In the genomic region with DNA sequence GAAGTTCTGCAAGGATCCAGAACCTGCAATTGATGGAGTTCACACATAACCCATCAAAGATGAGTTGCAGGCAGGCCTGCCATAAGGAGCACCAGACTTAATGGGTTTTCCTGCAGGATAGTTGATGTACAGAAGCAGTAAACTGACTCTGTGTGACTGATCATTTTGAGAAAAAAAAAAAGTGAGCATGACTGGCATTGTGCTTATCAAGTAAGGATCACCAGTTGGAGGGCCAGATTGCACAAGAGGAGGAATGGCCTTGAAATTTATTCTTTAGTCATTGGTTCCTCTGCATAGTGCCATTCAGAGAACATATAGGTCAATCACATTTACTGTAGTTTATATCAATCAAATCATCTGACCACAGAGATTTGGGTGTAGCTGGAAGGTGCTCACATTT, we compare ENCODE assay signal across 1 cellular context.
A peak's percentile ranks its signal among the peaks of the same experiment; 100 is the strongest.
TF ChIP-seq lines count a peak whose summit lies in the region.

No MANE protein-coding gene starts in this region.

TF ChIP-seq in HepG2, 621 proteins besides CTCF, POLR2A, EP300 and RAD21 (continued from another document and continues in another):
- TF ChIP-seq, protein P1, sequence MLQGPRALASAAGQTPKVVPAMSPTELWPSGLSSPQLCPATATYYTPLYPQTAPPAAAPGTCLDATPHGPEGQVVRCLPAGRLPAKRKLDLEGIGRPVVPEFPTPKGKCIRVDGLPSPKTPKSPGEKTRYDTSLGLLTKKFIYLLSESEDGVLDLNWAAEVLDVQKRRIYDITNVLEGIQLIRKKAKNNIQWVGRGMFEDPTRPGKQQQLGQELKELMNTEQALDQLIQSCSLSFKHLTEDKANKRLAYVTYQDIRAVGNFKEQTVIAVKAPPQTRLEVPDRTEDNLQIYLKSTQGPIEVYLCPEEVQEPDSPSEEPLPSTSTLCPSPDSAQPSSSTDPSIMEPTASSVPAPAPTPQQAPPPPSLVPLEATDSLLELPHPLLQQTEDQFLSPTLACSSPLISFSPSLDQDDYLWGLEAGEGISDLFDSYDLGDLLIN (CRISPR knock-in tag; IDR thresholded peaks at IDR 0.05; ENCODE audit: borderline replicate concordance) = no peak
- TF ChIP-seq NR2F1 (CRISPR knock-in tag; IDR thresholded peaks at IDR 0.05) (no peak), HNRNPLL (IDR thresholded peaks at IDR 0.05; ENCODE audit: low read depth, low read length, poor library complexity, severe bottlenecking) (no peak), REXO4 (CRISPR knock-in tag; IDR thresholded peaks at IDR 0.05; ENCODE audit: borderline replicate concordance) (no peak), POLR2G (IDR thresholded peaks at IDR 0.05; ENCODE audit: low read depth, low read length) (no peak), ZNF768 (CRISPR knock-in tag; IDR thresholded peaks at IDR 0.05) (no peak), ZNF383 (CRISPR knock-in tag; IDR thresholded peaks at IDR 0.05; ENCODE audit: borderline replicate concordance) (no peak), ZNF562 (CRISPR knock-in tag; IDR thresholded peaks at IDR 0.05; ENCODE audit: borderline replicate concordance) (no peak), ZNF577 (CRISPR knock-in tag; IDR thresholded peaks at IDR 0.05; ENCODE audit: borderline replicate concordance, low read depth) (no peak), MIER3 (CRISPR knock-in tag; IDR thresholded peaks at IDR 0.05; ENCODE audit: borderline replicate concordance) (0 out of 2 replicates have a peak, but pooled peaks have one; percentile 44), CEBPG (CRISPR knock-in tag; IDR thresholded peaks at IDR 0.05) (peak; percentile 73), ZNF777 (CRISPR knock-in tag; IDR thresholded peaks at IDR 0.05) (no peak), ZZZ3 (CRISPR knock-in tag; IDR thresholded peaks at IDR 0.05; ENCODE audit: borderline replicate concordance) (no peak), ZBTB42 (CRISPR knock-in tag; IDR thresholded peaks at IDR 0.05) (no peak), ZNF280D (CRISPR knock-in tag; IDR thresholded peaks at IDR 0.05) (no peak), TRIM24 (CRISPR knock-in tag; IDR thresholded peaks at IDR 0.05) (no peak), ATM (IDR thresholded peaks at IDR 0.05; ENCODE audit: borderline replicate concordance) (no peak), PCBP1 (IDR thresholded peaks at IDR 0.05; ENCODE audit: borderline replicate concordance, low read depth, low read length) (no peak), PLRG1 (conservative IDR thresholded peaks at IDR 0.05) (no peak), MIER2 (CRISPR knock-in tag; IDR thresholded peaks at IDR 0.05) (no peak), SP2 (CRISPR knock-in tag; IDR thresholded peaks at IDR 0.05) (no peak), FOSL2 (CRISPR knock-in tag; IDR thresholded peaks at IDR 0.05) (peak; percentile 36; the same call in 1 of the 2 replicates), GPBP1L1 (CRISPR knock-in tag; IDR thresholded peaks at IDR 0.05) (no peak), MAFG (CRISPR knock-in tag; IDR thresholded peaks at IDR 0.05) (no peak), ATAD3A (CRISPR knock-in tag; IDR thresholded peaks at IDR 0.05) (no peak), ZSCAN29 (CRISPR knock-in tag; conservative IDR thresholded peaks at IDR 0.05) (no peak), ZNF780A (CRISPR knock-in tag; IDR thresholded peaks at IDR 0.05) (no peak), MATR3 (CRISPR knock-in tag; IDR thresholded peaks at IDR 0.05) (no peak), FOXO1 (CRISPR knock-in tag; IDR thresholded peaks at IDR 0.05) (no peak), ZSCAN25 (CRISPR knock-in tag; IDR thresholded peaks at IDR 0.05) (no peak), FUBP1 (CRISPR knock-in tag; IDR thresholded peaks at IDR 0.05; ENCODE audit: borderline replicate concordance) (no peak), ZSCAN22 (CRISPR knock-in tag; IDR thresholded peaks at IDR 0.05) (no peak), MAF1 (CRISPR knock-in tag; IDR thresholded peaks at IDR 0.05; ENCODE audit: borderline replicate concordance) (no peak), PHF21A (CRISPR knock-in tag; IDR thresholded peaks at IDR 0.05) (no peak), SNAPC4 (CRISPR knock-in tag; IDR thresholded peaks at IDR 0.05) (no peak)
- TF ChIP-seq, protein P2, sequence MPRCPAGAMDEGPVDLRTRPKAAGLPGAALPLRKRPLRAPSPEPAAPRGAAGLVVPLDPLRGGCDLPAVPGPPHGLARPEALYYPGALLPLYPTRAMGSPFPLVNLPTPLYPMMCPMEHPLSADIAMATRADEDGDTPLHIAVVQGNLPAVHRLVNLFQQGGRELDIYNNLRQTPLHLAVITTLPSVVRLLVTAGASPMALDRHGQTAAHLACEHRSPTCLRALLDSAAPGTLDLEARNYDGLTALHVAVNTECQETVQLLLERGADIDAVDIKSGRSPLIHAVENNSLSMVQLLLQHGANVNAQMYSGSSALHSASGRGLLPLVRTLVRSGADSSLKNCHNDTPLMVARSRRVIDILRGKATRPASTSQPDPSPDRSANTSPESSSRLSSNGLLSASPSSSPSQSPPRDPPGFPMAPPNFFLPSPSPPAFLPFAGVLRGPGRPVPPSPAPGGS (CRISPR knock-in tag; IDR thresholded peaks at IDR 0.05) = no peak
- TF ChIP-seq, protein P3, sequence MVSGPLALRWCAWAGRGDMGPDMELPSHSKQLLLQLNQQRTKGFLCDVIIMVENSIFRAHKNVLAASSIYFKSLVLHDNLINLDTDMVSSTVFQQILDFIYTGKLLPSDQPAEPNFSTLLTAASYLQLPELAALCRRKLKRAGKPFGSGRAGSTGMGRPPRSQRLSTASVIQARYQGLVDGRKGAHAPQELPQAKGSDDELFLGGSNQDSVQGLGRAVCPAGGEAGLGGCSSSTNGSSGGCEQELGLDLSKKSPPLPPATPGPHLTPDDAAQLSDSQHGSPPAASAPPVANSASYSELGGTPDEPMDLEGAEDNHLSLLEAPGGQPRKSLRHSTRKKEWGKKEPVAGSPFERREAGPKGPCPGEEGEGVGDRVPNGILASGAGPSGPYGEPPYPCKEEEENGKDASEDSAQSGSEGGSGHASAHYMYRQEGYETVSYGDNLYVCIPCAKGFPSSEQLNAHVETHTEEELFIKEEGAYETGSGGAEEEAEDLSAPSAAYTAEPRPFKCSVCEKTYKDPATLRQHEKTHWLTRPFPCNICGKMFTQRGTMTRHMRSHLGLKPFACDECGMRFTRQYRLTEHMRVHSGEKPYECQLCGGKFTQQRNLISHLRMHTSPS (CRISPR knock-in tag; IDR thresholded peaks at IDR 0.05; ENCODE audit: low read depth) = no peak
- TF ChIP-seq, protein P4, sequence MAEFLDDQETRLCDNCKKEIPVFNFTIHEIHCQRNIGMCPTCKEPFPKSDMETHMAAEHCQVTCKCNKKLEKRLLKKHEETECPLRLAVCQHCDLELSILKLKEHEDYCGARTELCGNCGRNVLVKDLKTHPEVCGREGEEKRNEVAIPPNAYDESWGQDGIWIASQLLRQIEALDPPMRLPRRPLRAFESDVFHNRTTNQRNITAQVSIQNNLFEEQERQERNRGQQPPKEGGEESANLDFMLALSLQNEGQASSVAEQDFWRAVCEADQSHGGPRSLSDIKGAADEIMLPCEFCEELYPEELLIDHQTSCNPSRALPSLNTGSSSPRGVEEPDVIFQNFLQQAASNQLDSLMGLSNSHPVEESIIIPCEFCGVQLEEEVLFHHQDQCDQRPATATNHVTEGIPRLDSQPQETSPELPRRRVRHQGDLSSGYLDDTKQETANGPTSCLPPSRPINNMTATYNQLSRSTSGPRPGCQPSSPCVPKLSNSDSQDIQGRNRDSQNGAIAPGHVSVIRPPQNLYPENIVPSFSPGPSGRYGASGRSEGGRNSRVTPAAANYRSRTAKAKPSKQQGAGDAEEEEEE (CRISPR knock-in tag; IDR thresholded peaks at IDR 0.05; ENCODE audit: borderline replicate concordance) = no peak
- TF ChIP-seq, protein P5, sequence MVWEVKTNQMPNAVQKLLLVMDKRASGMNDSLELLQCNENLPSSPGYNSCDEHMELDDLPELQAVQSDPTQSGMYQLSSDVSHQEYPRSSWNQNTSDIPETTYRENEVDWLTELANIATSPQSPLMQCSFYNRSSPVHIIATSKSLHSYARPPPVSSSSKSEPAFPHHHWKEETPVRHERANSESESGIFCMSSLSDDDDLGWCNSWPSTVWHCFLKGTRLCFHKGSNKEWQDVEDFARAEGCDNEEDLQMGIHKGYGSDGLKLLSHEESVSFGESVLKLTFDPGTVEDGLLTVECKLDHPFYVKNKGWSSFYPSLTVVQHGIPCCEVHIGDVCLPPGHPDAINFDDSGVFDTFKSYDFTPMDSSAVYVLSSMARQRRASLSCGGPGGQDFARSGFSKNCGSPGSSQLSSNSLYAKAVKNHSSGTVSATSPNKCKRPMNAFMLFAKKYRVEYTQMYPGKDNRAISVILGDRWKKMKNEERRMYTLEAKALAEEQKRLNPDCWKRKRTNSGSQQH (CRISPR knock-in tag; IDR thresholded peaks at IDR 0.05; ENCODE audit: low read depth) = no peak
- TF ChIP-seq, protein P6, sequence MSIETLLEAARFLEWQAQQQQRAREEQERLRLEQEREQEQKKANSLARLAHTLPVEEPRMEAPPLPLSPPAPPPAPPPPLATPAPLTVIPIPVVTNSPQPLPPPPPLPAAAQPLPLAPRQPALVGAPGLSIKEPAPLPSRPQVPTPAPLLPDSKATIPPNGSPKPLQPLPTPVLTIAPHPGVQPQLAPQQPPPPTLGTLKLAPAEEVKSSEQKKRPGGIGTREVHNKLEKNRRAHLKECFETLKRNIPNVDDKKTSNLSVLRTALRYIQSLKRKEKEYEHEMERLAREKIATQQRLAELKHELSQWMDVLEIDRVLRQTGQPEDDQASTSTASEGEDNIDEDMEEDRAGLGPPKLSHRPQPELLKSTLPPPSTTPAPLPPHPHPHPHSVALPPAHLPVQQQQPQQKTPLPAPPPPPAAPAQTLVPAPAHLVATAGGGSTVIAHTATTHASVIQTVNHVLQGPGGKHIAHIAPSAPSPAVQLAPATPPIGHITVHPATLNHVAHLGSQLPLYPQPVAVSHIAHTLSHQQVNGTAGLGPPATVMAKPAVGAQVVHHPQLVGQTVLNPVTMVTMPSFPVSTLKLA (IDR thresholded peaks at IDR 0.05) = no peak
